ENCODE assay signal across 19 cellular contexts in genomic region chr11:125329786-125330185, GRCh38.
DNase-seq lines count a peak whose midpoint lies in the region; ATAC-seq and TF ChIP-seq lines count a peak whose summit lies in the region.
"Had no signal": no experiment of that assay in that cellular context is flagged by ENCODE, and none has a peak within 500 bp of the region (broad histone marks: within the 10 kb centered on the region; RNA-seq: fewer than 3 reads in every experiment).

No MANE protein-coding gene starts in this region.

- peak overlapping the region; percentile 85 for H3K27ac ChIP-seq in angular gyrus (ENCODE audit: low read depth, low read length)
- peak overlapping the region; percentile 70 for H3K27ac ChIP-seq in temporal lobe (ENCODE audit: low read depth, low read length)
- H3K27ac ChIP-seq: 22Rv1, GM23248 had no signal

- H3K4me3 Mint-ChIP-seq in endothelial cell (ENCODE audit: unreplicated experiment) (peak overlapping the region; percentile 13), type B pancreatic cell (no peak overlapping the region)
- H3K4me3 Mint-ChIP-seq: B cell; CD4-positive, alpha-beta T cell had no signal

- H3K36me3 Mint-ChIP-seq in endothelial cell (ENCODE audit: low read depth, unreplicated experiment) (peaks cover 14% of the 10 kb centered on the region), type B pancreatic cell (no peaks in the 10 kb centered on the region)

- TF ChIP-seq CTCF in endothelial cell (IDR thresholded peaks at IDR 0.05; ENCODE audit: unreplicated experiment) (no peak), type B pancreatic cell (conservative IDR thresholded peaks at IDR 0.05) (no peak)

- H3K9me3 Mint-ChIP-seq in endothelial cell (ENCODE audit: unreplicated experiment) (no peaks in the 10 kb centered on the region), type B pancreatic cell (no peaks in the 10 kb centered on the region)
- H3K9me3 Mint-ChIP-seq: CD4-positive, alpha-beta T cell had no signal

- DNase-seq in DMS79 treated with DMSO at 0.1 percent for 48 hours (lab: John Stamatoyannopoulos, UW) (peak; percentile 24), DMS79 (lab: John Stamatoyannopoulos, UW) (no peak), endothelial cell (ENCODE audit: low spot score) (no peak), type B pancreatic cell (ENCODE audit: extremely low spot score, unreplicated experiment) (no peak), NCI-H345 (lab: John Stamatoyannopoulos, UW) (no peak)
- DNase-seq: CD4-positive, alpha-beta T cell; GM23248; KBM-7; NCI-H1436 treated with DMSO at 0.1 percent for 48 hours; NCI-H2081 treated with DMSO at 0.1 percent for 48 hours; NCI-H2227 treated with DMSO at 0.1 percent for 48 hours; NCI-H524 treated with DMSO at 0.1 percent for 48 hours; SHP77 treated with DMSO at 0.1 percent for 48 hours had no signal

- H3K4me1 Mint-ChIP-seq in endothelial cell (ENCODE audit: unreplicated experiment) (peaks cover 39% of the 10 kb centered on the region), type B pancreatic cell (ENCODE audit: unreplicated experiment) (peaks cover 6% of the 10 kb centered on the region)
- H3K4me1 Mint-ChIP-seq: B cell had no signal

- H3K27me3 Mint-ChIP-seq in endothelial cell (ENCODE audit: unreplicated experiment): peaks cover 17% of the 10 kb centered on the region
- H3K27me3 Mint-ChIP-seq in type B pancreatic cell: peaks cover 6% of the 10 kb centered on the region

- H3K27ac Mint-ChIP-seq in endothelial cell (ENCODE audit: unreplicated experiment) (peak overlapping the region; percentile 17), type B pancreatic cell (no peak overlapping the region)
- H3K27ac Mint-ChIP-seq: B cell; CD4-positive, alpha-beta T cell had no signal

- no peak for ATAC-seq in GM18517 (IDR thresholded peaks at IDR 0.05; ENCODE audit: unreplicated experiment)
- ATAC-seq: GM12878 had no signal
